8 cellular contexts compared by ENCODE assay signal in the genomic region with DNA sequence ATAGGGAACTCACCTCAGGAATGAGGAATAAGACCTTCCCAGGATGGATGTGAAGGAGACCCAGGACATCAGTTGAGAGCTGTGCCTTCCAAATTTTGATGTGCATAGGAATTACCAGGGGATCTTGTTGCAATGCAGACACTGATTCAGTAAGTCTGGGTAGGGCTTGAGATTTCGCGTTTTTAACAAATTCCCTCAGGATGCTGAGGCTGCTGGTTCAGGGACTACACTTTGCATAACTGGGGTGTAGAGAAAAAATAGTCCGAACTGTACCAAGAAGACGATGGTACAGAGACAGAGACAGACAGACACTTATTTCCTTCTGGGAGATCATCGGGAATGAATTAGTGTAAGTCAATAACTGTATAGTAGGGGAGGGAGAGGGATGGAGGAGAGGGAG.
DNase-seq lines count a peak whose midpoint lies in the region; ATAC-seq lines count a peak whose summit lies in the region.

No MANE protein-coding gene starts in this region.

- no peaks in the 10 kb centered on the region for H3K9me3 ChIP-seq in T-helper 17 cell (ENCODE audit: control insufficient read depth, low read length, poor library complexity, severe bottlenecking)
- no peaks in the 10 kb centered on the region for H3K9me3 ChIP-seq in iPS-18a (ENCODE audit: control insufficient read depth, low read depth, low read length)
- H3K9me3 ChIP-seq in stomach smooth muscle (ENCODE audit: control insufficient read depth in 2 of 2, low read length in 2 of 2): no peaks in the 10 kb centered on the region

- H3K36me3 ChIP-seq in iPS-18a (ENCODE audit: control insufficient read depth, low read depth, low read length) (no peaks in the 10 kb centered on the region), stomach smooth muscle (ENCODE audit: control insufficient read depth in 2 of 2, insufficient read depth in 2 of 2, low read length in 2 of 2) (no peaks in the 10 kb centered on the region)

- no peak for ATAC-seq in activated CD4-positive, alpha-beta T cell treated with anti-CD3 and anti-CD28 coated beads for 36 hours
- ATAC-seq in T-helper 17 cell: no peak

- intact Hi-C loops in activated CD4-positive, alpha-beta T cell treated with anti-CD3 and anti-CD28 coated beads for 36 hours (cut with DNase I, micrococcal nuclease): loop anchor here in 1 of 2 experiments (10.0 kb wide), 1 partner anchor 142 kb away; no protein-coding TSS in a partner anchor

- H3K9ac ChIP-seq in iPS-18a (ENCODE audit: low read length): no peak overlapping the region
- peak overlapping the region; percentile 42 to 54 for H3K9ac ChIP-seq in stomach smooth muscle (ENCODE audit: low read length in 2 of 2)

- POLR2A ChIA-PET in activated CD4-positive, alpha-beta T cell treated with anti-CD3 and anti-CD28 coated beads for 36 hours (lab: Charles Lee): no interaction called here

- H3K4me1 Mint-ChIP-seq in activated CD4-positive, alpha-beta T cell treated with anti-CD3 and anti-CD28 coated beads for 36 hours: peaks cover 23% of the 10 kb centered on the region
- H3K4me1 Mint-ChIP-seq in T-helper 17 cell: peaks cover 31% of the 10 kb centered on the region

- H3K4me1 ChIP-seq in iPS-18a (ENCODE audit: control insufficient read depth, low read depth, low read length): no peaks in the 10 kb centered on the region
- peaks cover 3% of the 10 kb centered on the region for H3K4me1 ChIP-seq in stomach smooth muscle (ENCODE audit: control insufficient read depth, insufficient read depth, low read length)

- peaks cover 11% of the 10 kb centered on the region for H3K27me3 Mint-ChIP-seq in activated CD4-positive, alpha-beta T cell treated with anti-CD3 and anti-CD28 coated beads for 36 hours
- no peaks in the 10 kb centered on the region for H3K27me3 Mint-ChIP-seq in T-helper 17 cell

- H3K9me3 Mint-ChIP-seq in activated CD4-positive, alpha-beta T cell treated with anti-CD3 and anti-CD28 coated beads for 36 hours (ENCODE audit: low read depth): peaks cover 2% of the 10 kb centered on the region

- no peak overlapping the region for H3K27ac Mint-ChIP-seq in activated CD4-positive, alpha-beta T cell treated with anti-CD3 and anti-CD28 coated beads for 36 hours
- peak overlapping the region; percentile 78 for H3K27ac Mint-ChIP-seq in T-helper 17 cell

- no peaks in the 10 kb centered on the region for H3K36me3 Mint-ChIP-seq in activated CD4-positive, alpha-beta T cell treated with anti-CD3 and anti-CD28 coated beads for 36 hours (ENCODE audit: low read depth)
- H3K36me3 Mint-ChIP-seq in T-helper 17 cell (ENCODE audit: low read depth): no peaks in the 10 kb centered on the region

- H3K4me3 ChIP-seq in iPS-18a (ENCODE audit: low read length) (peak overlapping the region; percentile 25), stomach smooth muscle (ENCODE audit: low read length in 2 of 2) (peak overlapping the region; percentile 76 to 83)

- CTCF ChIA-PET in activated CD4-positive, alpha-beta T cell treated with anti-CD3 and anti-CD28 coated beads for 36 hours (lab: Charles Lee): no interaction called here

- H3K27ac ChIP-seq in iPS-18a (ENCODE audit: low read length): no peak overlapping the region
- no peak overlapping the region for H3K27ac ChIP-seq in stomach smooth muscle (ENCODE audit: low read length)

- no peak for DNase-seq in activated CD4-positive, alpha-beta T cell treated with anti-CD3 and anti-CD28 coated beads for 36 hours
- DNase-seq in activated CD4-positive, alpha-beta T cell treated with anti-CD3 and anti-CD28 coated beads, Interleukin-2, amount 50 U/mL, for 48 hours: no peak
- DNase-seq in T-helper 17 cell (no peak), iPS-NIHi7 (ENCODE audit: extremely low spot score) (no peak), cerebellar nuclear complex (lab: John Stamatoyannopoulos, UW) (no peak)
- DNase-seq in activated CD4-positive, alpha-beta T cell treated with anti-CD3 and anti-CD28 coated beads, Interleukin-2, amount 50 U/mL, for 1 hour: no peak

- H3K27me3 ChIP-seq in iPS-18a (ENCODE audit: control insufficient read depth, insufficient read depth, low read length) (no peaks in the 10 kb centered on the region), stomach smooth muscle (ENCODE audit: control insufficient read depth in 1 of 2, insufficient read depth in 2 of 2, low read length in 2 of 2) (no peaks in the 10 kb centered on the region)

- H3K4me3 Mint-ChIP-seq in activated CD4-positive, alpha-beta T cell treated with anti-CD3 and anti-CD28 coated beads for 36 hours: peak overlapping the region; percentile 60
- peak overlapping the region; percentile 84 for H3K4me3 Mint-ChIP-seq in T-helper 17 cell
